8 cellular contexts compared by ENCODE assay signal in the genomic region with DNA sequence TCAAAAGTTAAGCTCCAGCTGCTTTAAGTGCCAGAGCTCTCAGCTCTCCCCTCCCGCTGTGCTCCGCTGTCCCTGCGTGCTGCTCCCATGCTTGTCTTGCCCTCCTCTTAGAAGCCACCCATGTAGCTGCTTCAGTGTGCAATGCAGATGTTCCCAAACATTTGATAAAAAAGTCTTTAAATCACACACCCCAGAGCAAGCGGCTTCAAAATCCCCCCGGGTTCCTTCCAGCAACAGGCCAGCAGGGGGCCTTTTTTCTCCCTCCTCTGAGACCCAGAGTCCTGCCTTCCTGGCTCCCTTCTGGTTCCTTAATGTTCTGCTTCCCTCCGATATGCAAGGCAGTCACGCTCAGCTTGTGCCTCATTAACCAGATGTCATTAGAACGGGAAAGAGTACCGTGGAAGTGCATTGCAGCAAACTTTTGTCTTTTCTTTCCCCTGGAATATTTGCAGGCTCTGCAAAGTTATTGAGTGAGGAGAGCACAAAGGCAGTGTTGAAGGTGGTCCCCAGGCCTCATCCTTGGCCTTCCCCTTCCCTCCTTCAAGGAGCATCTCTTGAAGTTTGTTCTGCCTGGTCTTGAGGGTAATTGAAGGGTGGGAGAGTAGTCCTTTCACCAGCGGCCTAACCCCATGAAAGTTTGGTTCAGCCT. TPM values are rescaled to one million over a fixed set of nuclear protein-coding genes. Genes with fewer than 3 reads are reported as not detected.
A peak's percentile ranks its signal among the peaks of the same experiment; 100 is the strongest.
DNase-seq lines count a peak whose midpoint lies in the region; ATAC-seq, FAIRE-seq and TF ChIP-seq lines count a peak whose summit lies in the region.

No MANE protein-coding gene starts in this region.

- no peaks in the 10 kb centered on the region for H3K27me3 ChIP-seq in CD4-positive, alpha-beta memory T cell (ENCODE audit: insufficient read depth, low read length)
- H3K27me3 ChIP-seq in SU-DHL-6 (ENCODE audit: low read length), result no peaks in the 10 kb centered on the region
- peaks cover 2% of the 10 kb centered on the region for H3K27me3 ChIP-seq in bronchial epithelial cell (ENCODE audit: control insufficient read depth, insufficient read depth, low read length)
- no peaks in the 10 kb centered on the region for H3K27me3 ChIP-seq in lower lobe of right lung (ENCODE audit: low read depth)

- H3K4me3 Mint-ChIP-seq in CD4-positive, alpha-beta memory T cell, result no peak overlapping the region

- H3K4me1 Mint-ChIP-seq in CD4-positive, alpha-beta memory T cell, result peaks cover 0 to 2% (median under 1%) of the 10 kb centered on the region in 4 donors

- H3K27me3 Mint-ChIP-seq in CD4-positive, alpha-beta memory T cell, result no peaks in the 10 kb centered on the region

- intact Hi-C loops in CD4-positive, alpha-beta memory T cell (cut with micrococcal nuclease), result loop anchor here (1.0 kb wide), 1 partner anchor 205 kb away; no protein-coding TSS in a partner anchor
- intact Hi-C loops in lower lobe of right lung (cut with DNase I), result loop anchor here (5.0 kb wide), 1 partner anchor 203 kb away; no protein-coding TSS in a partner anchor

- no peaks in the 10 kb centered on the region for H3K9me2 ChIP-seq in SU-DHL-6 (replicated peaks; ENCODE audit: insufficient read depth, low read length)

- H3K27ac Mint-ChIP-seq in CD4-positive, alpha-beta memory T cell, result peak overlapping the region in 1 of 7 donors; percentile 51

- no peaks in the 10 kb centered on the region for H3K9me3 Mint-ChIP-seq in CD4-positive, alpha-beta memory T cell

- H3K4me1 ChIP-seq in CD4-positive, alpha-beta memory T cell (ENCODE audit: insufficient read depth, low read length), result no peaks in the 10 kb centered on the region
- H3K4me1 ChIP-seq in lower lobe of right lung, result peaks cover 8% of the 10 kb centered on the region

- no peaks in the 10 kb centered on the region for H3K9me3 ChIP-seq in CD4-positive, alpha-beta memory T cell (ENCODE audit: control insufficient read depth in 1 of 2, low read length in 2 of 2)
- H3K9me3 ChIP-seq in SU-DHL-6 (ENCODE audit: insufficient read depth, low read length) (no peaks in the 10 kb centered on the region), lower lobe of right lung (no peaks in the 10 kb centered on the region)

- H3K4me2 ChIP-seq in SU-DHL-6 (ENCODE audit: low read depth, low read length, poor library complexity, severe bottlenecking), result no peak overlapping the region

- FAIRE-seq in bronchial epithelial cell (lab: Jason Lieb, UNC) (no peak), urothelium cell line (lab: Jason Lieb, UNC) (no peak)

- H3K36me3 ChIP-seq in CD4-positive, alpha-beta memory T cell (ENCODE audit: insufficient read depth, low read length), result no peaks in the 10 kb centered on the region
- H3K36me3 ChIP-seq in SU-DHL-6 (ENCODE audit: low read length) (no peaks in the 10 kb centered on the region), bronchial epithelial cell (ENCODE audit: control insufficient read depth, insufficient read depth, low read length) (no peaks in the 10 kb centered on the region), lower lobe of right lung (no peaks in the 10 kb centered on the region)

- ATAC-seq in lower lobe of right lung, result peak; percentile 49 to 65
- ATAC-seq in HG03159 (IDR thresholded peaks at IDR 0.05; ENCODE audit: unreplicated experiment), result no peak

- H3F3A ChIP-seq in SU-DHL-6 (ENCODE audit: insufficient read depth), result no peaks in the 10 kb centered on the region

- H3K4me3 ChIP-seq in CD4-positive, alpha-beta memory T cell (ENCODE audit: low read length in 2 of 2), result no peak overlapping the region
- H3K4me3 ChIP-seq in SU-DHL-6 (ENCODE audit: insufficient read depth, low read length, poor library complexity, severe bottlenecking), result no peak overlapping the region
- H3K4me3 ChIP-seq in bronchial epithelial cell (ENCODE audit: low read depth, low read length), result no peak overlapping the region
- no peak overlapping the region for H3K4me3 ChIP-seq in lower lobe of right lung

- H3K9ac ChIP-seq in SU-DHL-6 (ENCODE audit: low read length), result no peak overlapping the region

- H3K27ac ChIP-seq in CD4-positive, alpha-beta memory T cell (ENCODE audit: low read depth, low read length), result no peak overlapping the region
- no peak overlapping the region for H3K27ac ChIP-seq in SU-DHL-6 (ENCODE audit: low read depth, low read length)
- H3K27ac ChIP-seq in lower lobe of right lung, result no peak overlapping the region

- POLR2A ChIA-PET in CD4-positive, alpha-beta memory T cell (lab: Charles Lee; ENCODE audit: partially characterized antibody), result no interaction called here
- POLR2A ChIA-PET in HEK293T (lab: Yijun Ruan, JAX), result interaction anchor here (1.0 to 1.6 kb wide), 2 partner anchors 18 to 62 kb away, joined by 4 read pairs; a partner anchor contains a TSS

- peak; percentile 16 to 25 (median 24) for DNase-seq in CD4-positive, alpha-beta memory T cell
- DNase-seq in HEK293T (ENCODE audit: extremely low spot score), result peak; percentile 64
- peak; percentile 24 for DNase-seq in bronchial epithelial cell (ENCODE audit: low read depth)
- DNase-seq in lower lobe of right lung, result no peak
- DNase-seq in urothelium cell line (ENCODE audit: low spot score), result peak; percentile 37
- no peak for DNase-seq in NCI-H1105 (lab: John Stamatoyannopoulos, UW)

- H3K36me3 Mint-ChIP-seq in CD4-positive, alpha-beta memory T cell, result no peaks in the 10 kb centered on the region

- CTCF ChIA-PET in CD4-positive, alpha-beta memory T cell (lab: Charles Lee; ENCODE audit: partially characterized antibody), result interaction anchor here (0.8 to 2.9 kb wide), 15 partner anchors 9 to 294 kb away, joined by 3 to 24 read pairs (median 3); no protein-coding TSS in a partner anchor
- CTCF ChIA-PET in HEK293T (lab: Yijun Ruan, JAX), result interaction anchor here (0.6 to 1.9 kb wide), 13 partner anchors 10 to 303 kb away, joined by 3 to 9 read pairs (median 4); a partner anchor contains a TSS

- H2AFZ ChIP-seq in SU-DHL-6 (ENCODE audit: low read depth, low read length, severe bottlenecking), result no peak overlapping the region

- H3K79me2 ChIP-seq in SU-DHL-6 (ENCODE audit: insufficient read depth, low read length), result no peaks in the 10 kb centered on the region

- TF ChIP-seq CTCF in SU-DHL-6 (IDR thresholded peaks at IDR 0.05; ENCODE audit: insufficient read depth, low read length, poor library complexity, severe bottlenecking) (peak; percentile 75), bronchial epithelial cell (IDR thresholded peaks at IDR 0.05; ENCODE audit: insufficient read depth, low read length, severe bottlenecking) (peak; percentile 72), lower lobe of right lung (IDR thresholded peaks at IDR 0.05) (peak; percentile 64)

- no peaks in the 10 kb centered on the region for H4K20me1 ChIP-seq in SU-DHL-6 (ENCODE audit: low read depth, low read length)

TF ChIP-seq in HEK293T, 16 proteins besides CTCF, POLR2A, EP300 and RAD21:
- TF ChIP-seq LEF1 (IDR thresholded peaks at IDR 0.05; ENCODE audit: borderline replicate concordance) (no peak), FOXK2 (IDR thresholded peaks at IDR 0.05) (no peak), FOXA1 (IDR thresholded peaks at IDR 0.05) (no peak), SUZ12 (IDR thresholded peaks at IDR 0.05) (no peak), TARDBP (IDR thresholded peaks at IDR 0.05) (no peak), L3MBTL2 (conservative IDR thresholded peaks at IDR 0.05) (no peak), HDGF (IDR thresholded peaks at IDR 0.05; ENCODE audit: borderline replicate concordance) (no peak), BHLHE40 (IDR thresholded peaks at IDR 0.05; ENCODE audit: borderline replicate concordance) (no peak), FOXM1 (IDR thresholded peaks at IDR 0.05; ENCODE audit: borderline replicate concordance) (no peak), ZNF384 (IDR thresholded peaks at IDR 0.05) (no peak)
- TF ChIP-seq, protein P1, sequence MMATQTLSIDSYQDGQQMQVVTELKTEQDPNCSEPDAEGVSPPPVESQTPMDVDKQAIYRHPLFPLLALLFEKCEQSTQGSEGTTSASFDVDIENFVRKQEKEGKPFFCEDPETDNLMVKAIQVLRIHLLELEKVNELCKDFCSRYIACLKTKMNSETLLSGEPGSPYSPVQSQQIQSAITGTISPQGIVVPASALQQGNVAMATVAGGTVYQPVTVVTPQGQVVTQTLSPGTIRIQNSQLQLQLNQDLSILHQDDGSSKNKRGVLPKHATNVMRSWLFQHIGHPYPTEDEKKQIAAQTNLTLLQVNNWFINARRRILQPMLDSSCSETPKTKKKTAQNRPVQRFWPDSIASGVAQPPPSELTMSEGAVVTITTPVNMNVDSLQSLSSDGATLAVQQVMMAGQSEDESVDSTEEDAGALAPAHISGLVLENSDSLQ (IDR thresholded peaks at IDR 0.05), result no peak

RNA-seq across cellular contexts. Expression of a gene that starts 25.5 kb away (rescaled TPM):
- under 1 TPM in 1 of 2 experiments, not detected in 1; 0.08 TPM for total RNA-seq in CD4-positive, alpha-beta memory T cell
- polyA plus RNA-seq in CD4-positive, alpha-beta memory T cell, result not detected
- total RNA-seq in bronchial epithelial cell (under 0.01 TPM in 1 of 2 replicates, not detected in the other), lower lobe of right lung (2.2 TPM)

RNA-seq across cellular contexts. Expression of a gene that starts 39.5 kb away (rescaled TPM):
- not detected for total RNA-seq in CD4-positive, alpha-beta memory T cell
- polyA plus RNA-seq in CD4-positive, alpha-beta memory T cell, result not detected
- not detected in 2 replicates for total RNA-seq in bronchial epithelial cell
- total RNA-seq in lower lobe of right lung, result not detected

Comparison
In these comparisons a context has a peak if more than half of its experiments do, and no peak if none do; other contexts are left out.
1. DNase-seq: peak in CD4-positive, alpha-beta memory T cell (5 of 5), HEK293T (single experiment), bronchial epithelial cell (single experiment) and urothelium cell line (single experiment); none in lower lobe of right lung (single experiment) and NCI-H1105 (single experiment).
2. Peak in every context shown above with its lines, with median percentiles within 50 percentile points of each other: CTCF ChIP-seq.